1 cellular context compared by ENCODE assay signal in genomic region chrX:77899081-77899828, GRCh38.
TF ChIP-seq lines count a peak whose summit lies in the region.

A gene with protein sequence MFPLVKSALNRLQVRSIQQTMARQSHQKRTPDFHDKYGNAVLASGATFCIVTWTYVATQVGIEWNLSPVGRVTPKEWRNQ (plus strand): TSS chrX:77899468. CDS start chrX:77899554, 86 bp downstream.

TF ChIP-seq in GM12878, 131 proteins besides CTCF, POLR2A, EP300 and RAD21 (continued from another document):
- TF ChIP-seq MLLT1 (IDR thresholded peaks at IDR 0.05), result peak; percentile 28; the same call in 1 of the 2 replicates
- TF ChIP-seq NR2F1 (conservative IDR thresholded peaks at IDR 0.05), result no peak
- no peak for TF ChIP-seq SUPT20H (IDR thresholded peaks at IDR 0.05; ENCODE audit: borderline replicate concordance, control insufficient read depth, low read depth, low read length)
- TF ChIP-seq EED (IDR thresholded peaks at IDR 0.05; ENCODE audit: low read depth), result no peak
- no peak for TF ChIP-seq ZNF274 (IDR thresholded peaks at IDR 0.05; ENCODE audit: insufficient read depth, insufficient read length)
- no peak for TF ChIP-seq SMAD1 (IDR thresholded peaks at IDR 0.05; ENCODE audit: low read depth, partially characterized antibody)
- no peak for TF ChIP-seq RELA (IDR thresholded peaks at IDR 0.05; ENCODE audit: borderline replicate concordance, partially characterized antibody)
- no peak for TF ChIP-seq PAX8 (IDR thresholded peaks at IDR 0.05)
- TF ChIP-seq NR2C2 (IDR thresholded peaks at IDR 0.05; ENCODE audit: borderline replicate concordance, control insufficient read depth, insufficient read length, low read depth), result no peak
- no peak for TF ChIP-seq NFXL1 (IDR thresholded peaks at IDR 0.05; ENCODE audit: borderline replicate concordance)
- TF ChIP-seq SREBF1 (IDR thresholded peaks at IDR 0.05; ENCODE audit: low read length), result no peak
- TF ChIP-seq IRF5 (IDR thresholded peaks at IDR 0.05; ENCODE audit: borderline replicate concordance), result peak; percentile 89
- TF ChIP-seq SREBF2 (IDR thresholded peaks at IDR 0.05; ENCODE audit: low read length), result no peak
- TF ChIP-seq BHLHE40 (IDR thresholded peaks at IDR 0.05; ENCODE audit: borderline replicate concordance in 1 of 2, low read depth in 2 of 2, low read length in 1 of 2), result no peak
- TF ChIP-seq CEBPZ (IDR thresholded peaks at IDR 0.05; ENCODE audit: low read depth, low read length), result no peak
- TF ChIP-seq BCLAF1 (IDR thresholded peaks at IDR 0.05), result no peak
- TF ChIP-seq, protein P1, sequence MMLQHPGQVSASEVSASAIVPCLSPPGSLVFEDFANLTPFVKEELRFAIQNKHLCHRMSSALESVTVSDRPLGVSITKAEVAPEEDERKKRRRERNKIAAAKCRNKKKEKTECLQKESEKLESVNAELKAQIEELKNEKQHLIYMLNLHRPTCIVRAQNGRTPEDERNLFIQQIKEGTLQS (IDR thresholded peaks at IDR 0.05; ENCODE audit: borderline replicate concordance, extremely low read depth, low read depth, low read length), result no peak
- TF ChIP-seq SRF (IDR thresholded peaks at IDR 0.05; ENCODE audit: low read depth in 2 of 2, low read length in 2 of 2), result no peak
- TF ChIP-seq ZNF384 (IDR thresholded peaks at IDR 0.05; ENCODE audit: borderline replicate concordance, low read depth, low read length), result no peak
- TF ChIP-seq ATF7 (IDR thresholded peaks at IDR 0.05; ENCODE audit: low read depth), result peak; percentile 95
- no peak for TF ChIP-seq EZH2 (IDR thresholded peaks at IDR 0.05; ENCODE audit: borderline replicate concordance, control insufficient read depth, low read depth, low read length)
